ENCODE assay signal across 25 cellular contexts in the genomic region with DNA sequence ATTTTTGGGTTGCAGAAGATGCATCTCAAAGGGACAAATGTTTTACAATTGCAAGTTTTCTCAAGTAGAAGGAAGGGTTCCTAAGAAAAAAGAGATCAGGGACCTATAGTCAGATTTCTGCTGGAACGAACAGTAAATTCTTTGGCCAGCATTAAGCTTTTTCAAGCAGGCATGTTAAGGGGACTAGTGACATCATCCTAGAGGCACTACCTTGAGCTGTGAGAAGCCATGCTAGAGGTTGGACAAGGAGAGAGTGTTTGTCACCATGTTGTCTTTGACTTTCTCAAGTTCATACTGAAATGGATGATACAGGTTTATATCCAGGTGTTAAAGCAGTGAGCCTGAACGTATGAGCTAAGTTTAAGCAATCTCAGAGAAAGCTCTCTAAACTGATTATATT.
"Had no signal": no experiment of that assay in that cellular context is flagged by ENCODE, and none has a peak within 500 bp of the region (broad histone marks: within the 10 kb centered on the region; RNA-seq: fewer than 3 reads in every experiment).

No MANE protein-coding gene starts in this region.

- DNase-seq: IMR-90, Karpas-422, KG1, MG63, NCI-H1092, NCI-H1105 treated with DMSO at 0.1 percent for 48 hours, NCI-H1417 treated with DMSO at 0.1 percent for 48 hours, NCI-H146, NCI-H1694 treated with DMSO at 0.1 percent for 48 hours, NCI-H1930, NCI-H2081, NCI-H2107, NCI-H2227 treated with DMSO at 0.1 percent for 48 hours, NCI-H510A, NCI-H524 treated with DMSO at 0.1 percent for 48 hours, NCI-H69, NCI-H774, Right ventricle myocardium superior, RPMI8226, SIG-M5 had no signal

- H3K9me3 ChIP-seq: MG63, SJSA1 had no signal

- H3K27me3 ChIP-seq: SJSA1 had no signal

- H3K4me1 ChIP-seq: SJSA1 had no signal

- H3K27ac ChIP-seq: HL-60, SJSA1, SK-N-MC had no signal

- H3K4me3 ChIP-seq: MG63, SJSA1, SK-N-MC had no signal

- FAIRE-seq: HTR-8/SVneo, RCC 7860 had no signal

- H3K36me3 ChIP-seq: MG63, SJSA1 had no signal
